Comparison of ENCODE assay signal across 8 cellular contexts in genomic region chrX:16826207-16826606, GRCh38. TPM values are rescaled to one million over a fixed set of nuclear protein-coding genes. Genes with fewer than 3 reads are reported as not detected.
DNase-seq lines count a peak whose midpoint lies in the region; ATAC-seq lines count a peak whose summit lies in the region.

No MANE protein-coding gene starts in this region.

- no peaks in the 10 kb centered on the region for H3K9me3 Mint-ChIP-seq in activated CD4-positive, alpha-beta memory T cell treated with anti-CD3 and anti-CD28 coated beads for 36 hours
- H3K9me3 Mint-ChIP-seq in activated CD4-positive, alpha-beta memory T cell treated with anti-CD3 and anti-CD28 coated beads, Interleukin-2, amount 10 ng/mL, durations not matched to agents 7 days and 5 days, result no peaks in the 10 kb centered on the region

- no peak for ATAC-seq in HG03139 (IDR thresholded peaks at IDR 0.05; ENCODE audit: unreplicated experiment)

- H3K4me3 Mint-ChIP-seq in activated CD4-positive, alpha-beta memory T cell treated with anti-CD3 and anti-CD28 coated beads for 36 hours, result no peak overlapping the region
- H3K4me3 Mint-ChIP-seq in activated CD4-positive, alpha-beta memory T cell treated with anti-CD3 and anti-CD28 coated beads, Interleukin-2, amount 10 ng/mL, durations not matched to agents 7 days and 5 days, result no peak overlapping the region

- H3K4me1 ChIP-seq in HUES48 (ENCODE audit: control insufficient read depth, insufficient read depth, low read length), result peaks cover 8% of the 10 kb centered on the region

- H3K4me1 Mint-ChIP-seq in activated CD4-positive, alpha-beta memory T cell treated with anti-CD3 and anti-CD28 coated beads for 36 hours (ENCODE audit: low read depth), result peaks cover 22% of the 10 kb centered on the region
- peaks cover 27% of the 10 kb centered on the region for H3K4me1 Mint-ChIP-seq in activated CD4-positive, alpha-beta memory T cell treated with anti-CD3 and anti-CD28 coated beads, Interleukin-2, amount 10 ng/mL, durations not matched to agents 7 days and 5 days

- H3K9ac ChIP-seq in HUES48 (ENCODE audit: low read depth, low read length), result no peak overlapping the region

- H3K36me3 ChIP-seq in HUES48 (ENCODE audit: control insufficient read depth, insufficient read depth, low read length), result peaks cover 80% of the 10 kb centered on the region

- no peaks in the 10 kb centered on the region for H3K27me3 Mint-ChIP-seq in activated CD4-positive, alpha-beta memory T cell treated with anti-CD3 and anti-CD28 coated beads for 36 hours
- no peaks in the 10 kb centered on the region for H3K27me3 Mint-ChIP-seq in activated CD4-positive, alpha-beta memory T cell treated with anti-CD3 and anti-CD28 coated beads, Interleukin-2, amount 10 ng/mL, durations not matched to agents 7 days and 5 days

- no peaks in the 10 kb centered on the region for H3K27me3 ChIP-seq in HUES48 (ENCODE audit: control insufficient read depth, insufficient read depth, low read length)

- intact Hi-C loops in activated CD4-positive, alpha-beta memory T cell treated with anti-CD3 and anti-CD28 coated beads for 36 hours (cut with micrococcal nuclease), result loop anchor here (1.0 to 10.0 kb wide), 4 partner anchors 66 to 619 kb away; no protein-coding TSS in a partner anchor

- H3K9me3 ChIP-seq in HUES48 (ENCODE audit: control insufficient read depth, insufficient read depth, low read length), result no peaks in the 10 kb centered on the region

- CTCF ChIA-PET in activated CD4-positive, alpha-beta memory T cell treated with anti-CD3 and anti-CD28 coated beads for 36 hours (lab: Charles Lee), result interaction anchor here (1.2 to 3.7 kb wide), 6 partner anchors 12 to 221 kb away, joined by 3 to 27 read pairs (median 10); no protein-coding TSS in a partner anchor
- CTCF ChIA-PET in activated CD4-positive, alpha-beta memory T cell treated with anti-CD3 and anti-CD28 coated beads, Interleukin-2, amount 10 ng/mL, durations not matched to agents 7 days and 5 days (lab: Charles Lee), result interaction anchor here (0.7 to 2.5 kb wide), 11 partner anchors 10 to 418 kb away, joined by 3 to 16 read pairs (median 4); no protein-coding TSS in a partner anchor

- peak overlapping the region; percentile 74 for H3K27ac Mint-ChIP-seq in activated CD4-positive, alpha-beta memory T cell treated with anti-CD3 and anti-CD28 coated beads for 36 hours
- no peak overlapping the region for H3K27ac Mint-ChIP-seq in activated CD4-positive, alpha-beta memory T cell treated with anti-CD3 and anti-CD28 coated beads, Interleukin-2, amount 10 ng/mL, durations not matched to agents 7 days and 5 days

- H3K27ac ChIP-seq in HUES48 (ENCODE audit: low read depth, low read length), result peak overlapping the region; percentile 21

- POLR2A ChIA-PET in activated CD4-positive, alpha-beta memory T cell treated with anti-CD3 and anti-CD28 coated beads for 36 hours (lab: Charles Lee), result no interaction called here
- POLR2A ChIA-PET in activated CD4-positive, alpha-beta memory T cell treated with anti-CD3 and anti-CD28 coated beads, Interleukin-2, amount 10 ng/mL, durations not matched to agents 7 days and 5 days (lab: Charles Lee), result interaction anchor here (1.2 kb wide), 1 partner anchor 9 kb away, joined by 3 read pairs; no protein-coding TSS in a partner anchor

- no peak overlapping the region for H3K4me3 ChIP-seq in HUES48 (ENCODE audit: low read depth, low read length)

- DNase-seq in activated CD4-positive, alpha-beta memory T cell treated with anti-CD3 and anti-CD28 coated beads for 36 hours, result no peak
- no peak for DNase-seq in activated CD4-positive, alpha-beta memory T cell treated with anti-CD3 and anti-CD28 coated beads, Interleukin-2, amount 10 ng/mL, durations not matched to agents 7 days and 5 days
- peak; percentile 57 for DNase-seq in SK-N-DZ (ENCODE audit: low spot score)
- peak; percentile 32 for DNase-seq in fibroblast of gingiva (ENCODE audit: low read depth)
- DNase-seq in retina, result peak; percentile 47
- no peak for DNase-seq in islet precursor cell

- H3K36me3 Mint-ChIP-seq in activated CD4-positive, alpha-beta memory T cell treated with anti-CD3 and anti-CD28 coated beads for 36 hours, result peaks cover 11% of the 10 kb centered on the region
- H3K36me3 Mint-ChIP-seq in activated CD4-positive, alpha-beta memory T cell treated with anti-CD3 and anti-CD28 coated beads, Interleukin-2, amount 10 ng/mL, durations not matched to agents 7 days and 5 days (ENCODE audit: low read depth), result peaks cover 20% of the 10 kb centered on the region

RNA-seq across cellular contexts. Expression of gene TXLNG, which starts 39.9 kb away (rescaled TPM):
- total RNA-seq in activated CD4-positive, alpha-beta memory T cell treated with anti-CD3 and anti-CD28 coated beads for 36 hours, result 10 to 100 TPM; 14.2 to 15.1 TPM
- total RNA-seq in activated CD4-positive, alpha-beta memory T cell treated with anti-CD3 and anti-CD28 coated beads, Interleukin-2, amount 10 ng/mL, durations not matched to agents 7 days and 5 days, result 1 to 10 TPM; 9.4 to 9.8 TPM
- polyA plus RNA-seq in SK-N-DZ (2014; cell fraction: cytosol; rRNA removed), result 27.6 and 28.0 TPM in 2 replicates
- polyA plus RNA-seq in SK-N-DZ (2014; cell fraction: nucleus; rRNA removed), result 30.2 and 33.0 TPM in 2 replicates

RNA-seq across cellular contexts. Expression of gene RBBP7, which starts 44.0 kb away (rescaled TPM):
- total RNA-seq in activated CD4-positive, alpha-beta memory T cell treated with anti-CD3 and anti-CD28 coated beads for 36 hours, result 100 to 1,000 TPM; 213 to 216 TPM
- 100 to 1,000 TPM; 137 to 140 TPM for total RNA-seq in activated CD4-positive, alpha-beta memory T cell treated with anti-CD3 and anti-CD28 coated beads, Interleukin-2, amount 10 ng/mL, durations not matched to agents 7 days and 5 days
- polyA plus RNA-seq in SK-N-DZ (2014; cell fraction: cytosol; rRNA removed), result 168 and 186 TPM in 2 replicates
- 211 and 230 TPM in 2 replicates for polyA plus RNA-seq in SK-N-DZ (2014; cell fraction: nucleus; rRNA removed)

Comparison
In these comparisons a context has a peak if more than half of its experiments do, and no peak if none do; other contexts are left out.
1. DNase-seq: peak in SK-N-DZ (single experiment), fibroblast of gingiva (single experiment) and retina (single experiment); none in activated CD4-positive, alpha-beta memory T cell treated with anti-CD3 and anti-CD28 coated beads for 36 hours (single experiment), activated CD4-positive, alpha-beta memory T cell treated with anti-CD3 and anti-CD28 coated beads, Interleukin-2, amount 10 ng/mL, durations not matched to agents 7 days and 5 days (single experiment) and islet precursor cell (single experiment).